ENCODE assay signal across 8 cellular contexts in genomic region chr6:52576392-52577021, GRCh38. TPM values are rescaled to one million over a fixed set of nuclear protein-coding genes. Genes with fewer than 3 reads are reported as not detected.
DNase-seq lines count a peak whose midpoint lies in the region; ATAC-seq lines count a peak whose summit lies in the region.

No MANE protein-coding gene starts in this region.

- peaks cover 51% of the 10 kb centered on the region for H3K79me2 ChIP-seq in mesendoderm (ENCODE audit: control insufficient read depth, insufficient read depth, low read length)

- peaks cover 34% of the 10 kb centered on the region for H3K4me1 ChIP-seq in ectodermal cell (ENCODE audit: control insufficient read depth, insufficient read depth, low read length)
- peaks cover 27% of the 10 kb centered on the region for H3K4me1 ChIP-seq in mesendoderm (ENCODE audit: control insufficient read depth, low read depth, low read length)

- 3% methylated on average over 51 of the region's 51 CpGs for WGBS in ectodermal cell, 2 experiments
- no CpG with 5 or more reads among the region's 51 CpGs for WGBS in mesendoderm (ENCODE audit: extremely low coverage, insufficient coverage, low lambda C conversion rate)

- H2AK5ac ChIP-seq in mesendoderm (ENCODE audit: low read length), result peak overlapping the region; percentile 71

- peak overlapping the region; percentile 46 for H3K18ac ChIP-seq in mesendoderm (ENCODE audit: low read length)

- H3K27ac ChIP-seq in ectodermal cell (ENCODE audit: insufficient read depth, low read depth, low read length, poor library complexity, severe bottlenecking), result peak overlapping the region; percentile 22
- H3K27ac ChIP-seq in mesendoderm (ENCODE audit: low read depth, low read length), result peak overlapping the region; percentile 58

- peak; percentile 57 for ATAC-seq in GM18498 (IDR thresholded peaks at IDR 0.05; ENCODE audit: unreplicated experiment)
- peak; percentile 62 for ATAC-seq in HG02943 (IDR thresholded peaks at IDR 0.05; ENCODE audit: low read depth, unreplicated experiment)

- H3K9ac ChIP-seq in mesendoderm (ENCODE audit: low read length), result peak overlapping the region; percentile 92

- peak overlapping the region; percentile 93 for H3K4me2 ChIP-seq in mesendoderm (ENCODE audit: low read length)

- H2BK5ac ChIP-seq in mesendoderm (ENCODE audit: low read length), result peak overlapping the region; percentile 30

- H3K36me3 ChIP-seq in ectodermal cell (ENCODE audit: control insufficient read depth, insufficient read depth, low read length) (no peaks in the 10 kb centered on the region), mesendoderm (ENCODE audit: control insufficient read depth, insufficient read depth, low read length) (no peaks in the 10 kb centered on the region)

- peaks cover 34% of the 10 kb centered on the region for H3K79me1 ChIP-seq in mesendoderm (ENCODE audit: low read length)

- no peak overlapping the region for H2BK120ac ChIP-seq in mesendoderm (ENCODE audit: low read depth, low read length)

- H2BK15ac ChIP-seq in mesendoderm (replicated peaks; ENCODE audit: low read depth), result no peak overlapping the region

- peak overlapping the region; percentile 91 for H3K23ac ChIP-seq in mesendoderm (ENCODE audit: low read length)

- no peak overlapping the region for H3K4ac ChIP-seq in mesendoderm (ENCODE audit: low read depth, low read length)

- in situ Hi-C loops in ACHN (cut with HindIII; ENCODE audit: low pct_ligation_motif_present, low pct_unique_long_range_greater_than_20kb, low sequenced_read_pairs), result no loop called here

- H4K8ac ChIP-seq in mesendoderm (ENCODE audit: low read depth, low read length), result no peak overlapping the region

- no peaks in the 10 kb centered on the region for H3K9me3 ChIP-seq in ectodermal cell (ENCODE audit: control insufficient read depth, low read length)

- peak overlapping the region; percentile 94 for H3K56ac ChIP-seq in mesendoderm (ENCODE audit: low read length)

- H3K4me3 ChIP-seq in ectodermal cell (ENCODE audit: insufficient read depth, low read depth, low read length), result peak overlapping the region; percentile 65
- H3K4me3 ChIP-seq in mesendoderm (ENCODE audit: low read length), result peak overlapping the region; percentile 74

- DNase-seq in ACHN (peak; percentile 70), NCI-H226 (peak; percentile 73), mesendoderm (peak; percentile 92)
- peak; percentile 48 to 50 for DNase-seq in activated CD4-positive, alpha-beta T cell treated with anti-CD3 and anti-CD28 coated beads for 4 hours
- peak; percentile 21 to 32 for DNase-seq in stimulated activated CD8-positive, alpha-beta memory T cell treated with anti-CD3 and anti-CD28 coated beads, Interleukin-2, amount 100 ng/mL, for 48 hours (ENCODE audit: low read depth in 2 of 2)

- H3K27me3 ChIP-seq in ectodermal cell (ENCODE audit: control insufficient read depth, insufficient read depth, low read length, poor library complexity, severe bottlenecking), result no peaks in the 10 kb centered on the region
- no peaks in the 10 kb centered on the region for H3K27me3 ChIP-seq in mesendoderm (ENCODE audit: insufficient read depth, low read length, poor library complexity)

- H4K5ac ChIP-seq in mesendoderm (ENCODE audit: low read length), result no peak overlapping the region

RNA-seq across cellular contexts. Expression of gene TRAM2, which starts 0.4 kb away (rescaled TPM):
- polyA plus RNA-seq in ectodermal cell (2013, experiment 1 of 4), result 22.7 TPM
- 25.3 TPM for polyA plus RNA-seq in ectodermal cell (2013, experiment 2 of 4)
- polyA plus RNA-seq in ectodermal cell (2013, experiment 3 of 4), result 15.0 TPM
- 16.9 TPM for polyA plus RNA-seq in ectodermal cell (2013, experiment 4 of 4)
- 39.3 TPM for polyA plus RNA-seq in mesendoderm (2013, experiment 1 of 2)
- polyA plus RNA-seq in mesendoderm (2013, experiment 2 of 2), result 39.0 TPM

Comparison
In these comparisons a context has a peak if more than half of its experiments do, and no peak if none do; other contexts are left out.
1. Peak in every context shown above with its lines: DNase-seq, ATAC-seq, H3K4me3 ChIP-seq and H3K27ac ChIP-seq.
2. DNase-seq: peak in every context shown above with its lines; median percentile 92 in mesendoderm; 73 in NCI-H226; 70 in ACHN; 49 in activated CD4-positive, alpha-beta T cell treated with anti-CD3 and anti-CD28 coated beads for 4 hours; 26 in stimulated activated CD8-positive, alpha-beta memory T cell treated with anti-CD3 and anti-CD28 coated beads, Interleukin-2, amount 100 ng/mL, for 48 hours.